ENCODE assay signal across 8 cellular contexts in the genomic region with DNA sequence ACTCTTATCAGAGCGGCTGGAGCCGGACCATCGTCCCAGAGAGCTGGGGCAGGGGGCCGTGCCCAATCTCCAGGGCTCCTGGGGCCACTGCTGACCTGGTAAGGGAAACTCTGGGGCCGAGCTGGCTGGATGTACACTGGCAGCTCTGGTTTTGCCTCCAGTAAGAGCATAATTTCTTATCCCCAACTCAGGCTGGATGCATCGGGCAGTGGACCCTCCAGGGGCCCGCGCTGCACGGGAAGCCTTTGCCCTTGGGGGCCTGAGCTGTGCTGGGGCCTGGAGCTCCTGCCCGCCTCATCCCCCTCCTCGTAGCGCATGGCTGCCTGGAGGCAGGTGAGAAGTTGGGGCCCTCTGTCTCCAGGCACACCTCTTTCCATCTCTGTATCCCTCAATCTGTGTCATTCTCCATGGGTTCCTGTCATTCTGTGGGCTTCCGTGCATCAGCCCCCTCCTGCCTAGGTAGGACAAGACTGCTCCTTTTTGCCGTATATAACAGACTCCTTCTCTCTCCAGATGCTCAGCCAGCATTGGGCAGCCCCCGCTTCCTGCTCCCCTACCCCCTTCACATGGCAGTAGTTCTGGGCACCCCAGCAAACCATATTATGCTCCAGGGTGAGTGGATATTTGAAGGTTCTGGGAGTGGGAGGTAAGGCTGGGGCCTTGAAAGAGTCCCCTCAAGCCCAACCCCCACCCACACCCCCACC. TPM values are rescaled to one million over a fixed set of nuclear protein-coding genes. Genes with fewer than 3 reads are reported as not detected.
DNase-seq lines count a peak whose midpoint lies in the region; ATAC-seq and TF ChIP-seq lines count a peak whose summit lies in the region.

No MANE protein-coding gene starts in this region.

- no peak overlapping the region for H4K8ac ChIP-seq in mesendoderm (ENCODE audit: low read depth, low read length)

- H2BK5ac ChIP-seq in mesendoderm (ENCODE audit: low read length): no peak overlapping the region

- H3K27ac ChIP-seq in heart left ventricle (peak overlapping the region; percentile 52 to 99 (median 95)), mesendoderm (ENCODE audit: low read depth, low read length) (no peak overlapping the region), uterus (peak overlapping the region; percentile 95 to 99)

- H3K4me3 ChIP-seq in heart left ventricle (peak overlapping the region in 11 of 12 donors; percentile 57 to 90 (median 81)), mesendoderm (ENCODE audit: low read length) (no peak overlapping the region), uterus (peak overlapping the region; percentile 65 to 88)

- no peak overlapping the region for H3K4ac ChIP-seq in mesendoderm (ENCODE audit: low read depth, low read length)

- H3K4me1 Mint-ChIP-seq in MCF 10A (ENCODE audit: insufficient read depth, unreplicated experiment): peaks cover 20% of the 10 kb centered on the region

- CTCF ChIA-PET in MCF 10A (lab: Yijun Ruan, JAX): interaction anchor here (0.5 to 2.4 kb wide), 14 partner anchors 11 to 460 kb away, joined by 3 to 17 read pairs (median 4); partner anchors contain the start of genes KDM6B and NAA38

- H3K27ac Mint-ChIP-seq in MCF 10A (ENCODE audit: low read depth, unreplicated experiment): no peak overlapping the region

- peak overlapping the region; percentile 82 for H3K9ac ChIP-seq in mesendoderm (ENCODE audit: low read length)

- WGBS in heart left ventricle, 4 donors: 69 to 75% (median 71%) methylated on average over 13 to 15 of the region's 15 CpGs
- WGBS in mesendoderm (ENCODE audit: extremely low coverage, insufficient coverage, low lambda C conversion rate): no CpG with 5 or more reads among the region's 15 CpGs

- BruUV-seq in MCF 10A (replicated peaks; lab: Mats Ljungman, UMichigan): no TSS peak

- TF ChIP-seq POLR2A in heart left ventricle (IDR thresholded peaks at IDR 0.05): no peak
- no peak for TF ChIP-seq POLR2A in uterus (IDR thresholded peaks at IDR 0.05)

- peaks cover 3 to 54% (median 48%) of the 10 kb centered on the region in 9 donors for H3K36me3 ChIP-seq in heart left ventricle
- H3K36me3 ChIP-seq in mesendoderm (ENCODE audit: control insufficient read depth, insufficient read depth, low read length): no peaks in the 10 kb centered on the region
- H3K36me3 ChIP-seq in uterus: no peaks in the 10 kb centered on the region

- peaks cover 53% of the 10 kb centered on the region for H3K36me3 Mint-ChIP-seq in MCF 10A (ENCODE audit: insufficient read depth, unreplicated experiment)

- H4K5ac ChIP-seq in mesendoderm (ENCODE audit: low read length): no peak overlapping the region

- peak overlapping the region; percentile 88 for H3K4me2 ChIP-seq in mesendoderm (ENCODE audit: low read length)

- H3K23ac ChIP-seq in mesendoderm (ENCODE audit: low read length): no peak overlapping the region

- POLR2A ChIA-PET in MCF 10A (lab: Yijun Ruan, JAX): interaction anchor here (0.6 to 5.7 kb wide), 17 partner anchors 11 to 600 kb away, joined by 3 to 97 read pairs (median 4); partner anchors contain the start of genes ALOXE3, CNTROB, CYB5D1 and KDM6B

- H3K4me1 ChIP-seq in heart left ventricle: peaks cover 11 to 48% (median 26%) of the 10 kb centered on the region in 12 donors
- peaks cover 4% of the 10 kb centered on the region for H3K4me1 ChIP-seq in mesendoderm (ENCODE audit: control insufficient read depth, low read depth, low read length)
- H3K4me1 ChIP-seq in uterus: peaks cover 4 to 7% of the 10 kb centered on the region in 2 donors

- H2BK120ac ChIP-seq in mesendoderm (ENCODE audit: low read depth, low read length): no peak overlapping the region

- H3K27me3 ChIP-seq in heart left ventricle (no peaks in the 10 kb centered on the region), mesendoderm (ENCODE audit: insufficient read depth, low read length, poor library complexity) (no peaks in the 10 kb centered on the region), uterus (no peaks in the 10 kb centered on the region)

- H3K79me1 ChIP-seq in mesendoderm (ENCODE audit: low read length): no peaks in the 10 kb centered on the region

- H3K4me3 Mint-ChIP-seq in MCF 10A (ENCODE audit: unreplicated experiment): peak overlapping the region; percentile 79

- H3K56ac ChIP-seq in mesendoderm (ENCODE audit: low read length): peak overlapping the region; percentile 83

- H2BK15ac ChIP-seq in mesendoderm (replicated peaks; ENCODE audit: low read depth): no peak overlapping the region

- intact Hi-C loops in heart left ventricle (cut with DNase I) (loop anchor here in 4 of 10 donors (10.0 kb wide), 5 partner anchors 299 to 611 kb away; partner anchors contain the start of genes CHRNB1 (in 1 of the 4), DVL2 (in 1 of the 4), GABARAP (in 1 of the 4) and PER1 (in 1 of the 4)), left ventricle myocardium superior (cut with micrococcal nuclease) (no loop called here), MCF 10A (cut with micrococcal nuclease) (no loop called here), uterus (cut with DNase I; ENCODE audit: low total_unique reads) (no loop called here)

- ATAC-seq in heart left ventricle (no peak), left ventricle myocardium superior (no peak), GM18519 (IDR thresholded peaks at IDR 0.05; ENCODE audit: low FRiP score, unreplicated experiment) (no peak)

- no peak overlapping the region for H3K18ac ChIP-seq in mesendoderm (ENCODE audit: low read length)

- H3K79me2 ChIP-seq in mesendoderm (ENCODE audit: control insufficient read depth, insufficient read depth, low read length): no peaks in the 10 kb centered on the region

- H3K9me3 ChIP-seq in heart left ventricle (no peaks in the 10 kb centered on the region), uterus (no peaks in the 10 kb centered on the region)

- DNase-seq in heart left ventricle (no peak), left ventricle myocardium superior (no peak), MCF 10A (ENCODE audit: unreplicated experiment) (no peak), mesendoderm (no peak), uterus (peak in 1 of 2 donors; percentile 20), cerebellum (ENCODE audit: low spot score) (no peak), superior temporal gyrus (ENCODE audit: extremely low spot score) (no peak)

- H2AK5ac ChIP-seq in mesendoderm (ENCODE audit: low read length): no peak overlapping the region

- TF ChIP-seq CTCF in heart left ventricle (IDR thresholded peaks at IDR 0.05) (no peak), MCF 10A (IDR thresholded peaks at IDR 0.05; ENCODE audit: unreplicated experiment) (no peak), uterus (IDR thresholded peaks at IDR 0.05) (no peak)

- H3K27me3 Mint-ChIP-seq in MCF 10A (ENCODE audit: insufficient read depth, unreplicated experiment): no peaks in the 10 kb centered on the region

- no peaks in the 10 kb centered on the region for H3K9me3 Mint-ChIP-seq in MCF 10A (ENCODE audit: unreplicated experiment)

RNA-seq across cellular contexts. Expression of gene TMEM88, which starts 9.4 kb away (rescaled TPM):
- total RNA-seq in heart left ventricle: 100 to 1,000 TPM in 1 of 9 donors, 10 to 100 TPM in 8; 16.7 to 130 (median 27.0) TPM
- 100 to 1,000 TPM in 1 of 2 donors, 10 to 100 TPM in 1; 97.7 to 112 TPM for polyA plus RNA-seq in heart left ventricle
- 32.6 TPM for total RNA-seq in left ventricle myocardium superior
- 3.5 and 4.4 TPM in 2 replicates for total RNA-seq in MCF 10A (2022)
- polyA plus RNA-seq in mesendoderm (2013, experiment 1 of 2): 2.9 TPM
- polyA plus RNA-seq in mesendoderm (2013, experiment 2 of 2): 2.3 TPM
- 10 to 100 TPM in 3 of 4 donors, 1 to 10 TPM in 1; 7.3 to 68.1 (median 28.1) TPM for total RNA-seq in uterus
- total RNA-seq in cerebellum: 3.2 TPM

RNA-seq across cellular contexts. Expression of gene KDM6B, which starts 11.5 kb away (rescaled TPM):
- total RNA-seq in heart left ventricle (10 to 100 TPM in 8 of 9 donors, 1 to 10 TPM in 1; 7.4 to 29.3 (median 24.8) TPM), left ventricle myocardium superior (28.1 TPM), MCF 10A (2022) (37.9 and 39.8 TPM in 2 replicates), uterus (10 to 100 TPM in 1 of 4 donors, 1 to 10 TPM in 3; 2.6 to 47.9 (median 4.4) TPM), cerebellum (16.2 TPM)
- polyA plus RNA-seq in heart left ventricle: 10 to 100 TPM; 11.6 to 14.4 TPM
- polyA plus RNA-seq in mesendoderm (2013, experiment 1 of 2): 1.9 TPM
- polyA plus RNA-seq in mesendoderm (2013, experiment 2 of 2): 1.8 TPM

RNA-seq across cellular contexts. Expression of gene NAA38, which starts 11.8 kb away (rescaled TPM):
- total RNA-seq in heart left ventricle (100 to 1,000 TPM in 1 of 9 donors, 10 to 100 TPM in 8; 60.9 to 141 (median 72.4) TPM), left ventricle myocardium superior (93.2 TPM), MCF 10A (2022) (70.2 and 83.4 TPM in 2 replicates), uterus (10 to 100 TPM in 3 of 4 donors, 1 to 10 TPM in 1; 3.6 to 94.7 (median 48.1) TPM), cerebellum (28.6 TPM)
- polyA plus RNA-seq in heart left ventricle: 100 to 1,000 TPM in 1 of 2 donors, 10 to 100 TPM in 1; 75.2 to 179 TPM
- 35.8 TPM for polyA plus RNA-seq in mesendoderm (2013, experiment 1 of 2)
- polyA plus RNA-seq in mesendoderm (2013, experiment 2 of 2): 33.4 TPM

RNA-seq across cellular contexts. Expression of gene CYB5D1, which starts 12.3 kb away (rescaled TPM):
- 10 to 100 TPM in 8 of 9 donors, 1 to 10 TPM in 1; 9.3 to 20.4 (median 16.6) TPM for total RNA-seq in heart left ventricle
- polyA plus RNA-seq in heart left ventricle: 10 to 100 TPM; 11.7 to 15.5 TPM
- total RNA-seq in left ventricle myocardium superior: 25.6 TPM
- 23.1 and 23.2 TPM in 2 replicates for total RNA-seq in MCF 10A (2022)
- 12.7 TPM for polyA plus RNA-seq in mesendoderm (2013, experiment 1 of 2)
- 13.3 TPM for polyA plus RNA-seq in mesendoderm (2013, experiment 2 of 2)
- total RNA-seq in uterus: 10 to 100 TPM in 3 of 4 donors, 1 to 10 TPM in 1; 3.1 to 17.6 (median 16.2) TPM
- total RNA-seq in cerebellum: 15.3 TPM

RNA-seq across cellular contexts. Expression of gene CHD3, which starts 43.1 kb away (rescaled TPM):
- total RNA-seq in heart left ventricle (10 to 100 TPM in 6 of 9 donors, 1 to 10 TPM in 3; 6.7 to 30.6 (median 13.6) TPM), left ventricle myocardium superior (13.1 TPM), MCF 10A (2022) (78.5 and 87.1 TPM in 2 replicates), uterus (100 to 1,000 TPM in 3 of 4 donors, 10 to 100 TPM in 1; 81.0 to 165 (median 133) TPM), cerebellum (121 TPM)
- polyA plus RNA-seq in heart left ventricle: 10 to 100 TPM; 17.5 to 17.9 TPM
- 10.2 TPM for polyA plus RNA-seq in mesendoderm (2013, experiment 1 of 2)
- polyA plus RNA-seq in mesendoderm (2013, experiment 2 of 2): 10.2 TPM
